In the genomic region with DNA sequence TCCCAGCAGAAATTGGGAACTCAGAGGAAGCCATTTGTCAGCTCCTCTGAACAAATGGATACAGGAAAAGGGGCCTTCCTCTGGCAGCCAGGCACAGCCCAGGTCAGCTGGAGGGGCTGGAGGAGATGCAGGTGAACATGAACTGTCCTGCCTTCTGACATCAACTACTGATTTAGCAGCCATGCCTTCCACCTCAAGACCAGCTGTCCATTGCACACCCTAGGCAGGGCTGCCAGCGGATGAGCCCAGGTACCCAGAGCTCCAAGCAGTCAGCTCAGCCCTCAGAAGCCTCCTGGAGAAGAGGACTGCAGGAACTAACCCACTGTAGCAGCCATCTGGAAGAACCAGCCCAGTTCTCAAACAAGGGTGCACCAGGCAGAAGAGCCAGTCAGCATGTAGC, we compare ENCODE assay signal across 18 cellular contexts. TPM values are rescaled to one million over a fixed set of nuclear protein-coding genes. Genes with fewer than 3 reads are reported as not detected.
"Had no signal": no experiment of that assay in that cellular context is flagged by ENCODE, and none has a peak within 500 bp of the region (broad histone marks: within the 10 kb centered on the region; RNA-seq: fewer than 3 reads in every experiment).

No MANE protein-coding gene starts in this region.

- H3K27ac ChIP-seq: adrenal gland, colonic mucosa, heart left ventricle, left ventricle myocardium inferior, parathyroid adenoma, tibial artery, vagina had no signal

- H3K9me3 Mint-ChIP-seq: memory B cell, neural crest cell had no signal

- H3K4me3 Mint-ChIP-seq: memory B cell, neural crest cell had no signal

- H3K27me3 Mint-ChIP-seq: memory B cell had no signal

- H3K9ac ChIP-seq: parathyroid adenoma had no signal

- H3K4me3 ChIP-seq: adrenal gland, colonic mucosa, heart left ventricle, left ventricle myocardium inferior, tibial artery, vagina had no signal

- H3K27me3 ChIP-seq: adrenal gland, colonic mucosa, tibial artery, vagina had no signal

- DNase-seq: activated CD4-positive, CD25-positive, alpha-beta regulatory T cell treated with anti-CD3 and anti-CD28 coated beads, Interleukin-2, amount 50 U/mL, for 72 hours; activated effector memory CD4-positive, alpha-beta T cell treated with Interleukin-2 at 50 U/mL for 16 hours; activated T-cell treated with anti-CD3 and anti-CD28 coated beads, Interleukin-2, amount 50 U/mL, for 1 hour; colonic mucosa; effector CD4-positive, alpha-beta T cell; foreskin melanocyte; heart left ventricle; kidney; left ventricle myocardium inferior; retina; stimulated activated CD4-positive, alpha-beta T cell treated with anti-CD3 and anti-CD28 coated beads, Interleukin-4, amount 100 ng/mL, for 4 hours; tibial artery had no signal

- H3K9me3 ChIP-seq: adrenal gland, colonic mucosa, heart left ventricle, left ventricle myocardium inferior, tibial artery, vagina had no signal

- H2AFZ ChIP-seq: parathyroid adenoma had no signal

- ATAC-seq: heart left ventricle had no signal

- H3K27ac Mint-ChIP-seq: memory B cell had no signal

- H3K36me3 ChIP-seq: adrenal gland, colonic mucosa, heart left ventricle, left ventricle myocardium inferior, tibial artery, vagina had no signal

- H3K4me1 ChIP-seq: adrenal gland, colonic mucosa, parathyroid adenoma, vagina had no signal

- H3K36me3 Mint-ChIP-seq: memory B cell had no signal

RNA-seq across cellular contexts. Expression of a gene that starts 44.1 kb away (rescaled TPM):
- total RNA-seq: T-helper 2 cell treated with Interferon-gamma antibody and Interleukin-4, amounts not matched to agents 100 ng/mL and 5 ng/mL, for 36 hours had no signal
